25 cellular contexts compared by ENCODE assay signal in the genomic region with DNA sequence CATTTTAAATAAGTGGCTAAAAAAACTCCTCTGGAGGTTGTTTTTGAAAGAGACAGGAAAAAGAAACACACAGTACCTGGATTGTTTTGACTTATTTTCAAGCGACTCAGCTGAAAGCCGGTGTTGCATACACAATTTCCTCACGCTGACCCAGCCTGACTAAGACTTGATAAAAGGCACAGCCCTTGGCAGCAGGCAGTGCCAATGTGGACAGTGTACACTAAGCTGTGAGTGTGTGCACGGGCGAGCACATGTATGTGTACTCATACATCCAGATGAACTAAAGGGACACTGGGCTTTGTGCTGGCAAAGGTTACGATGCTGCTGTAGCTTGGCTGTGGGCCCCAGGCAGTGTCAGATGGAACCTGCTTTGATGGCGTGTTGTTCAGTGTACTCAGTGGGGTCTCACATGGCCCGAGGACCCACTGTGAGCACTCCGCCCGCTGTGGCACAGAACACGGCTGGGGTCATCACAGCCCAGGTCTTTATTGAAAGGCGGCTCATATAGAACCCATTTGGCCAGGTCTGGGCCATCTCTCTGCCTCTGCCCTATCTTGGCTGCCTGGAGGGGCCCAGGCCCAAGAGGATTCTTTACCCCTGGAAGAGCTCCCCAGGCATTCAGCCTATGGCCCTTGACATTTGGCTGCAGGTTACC.
A peak's percentile ranks its signal among the peaks of the same experiment; 100 is the strongest.
DNase-seq lines count a peak whose midpoint lies in the region; ATAC-seq and TF ChIP-seq lines count a peak whose summit lies in the region.
"Had no signal": no experiment of that assay in that cellular context is flagged by ENCODE, and none has a peak within 500 bp of the region (broad histone marks: within the 10 kb centered on the region; RNA-seq: fewer than 3 reads in every experiment).

No MANE protein-coding gene starts in this region.

- no peaks in the 10 kb centered on the region for H3K9me3 Mint-ChIP-seq in stimulated activated memory B cell treated with anti-CD40 and anti-IgM and Interleukin-4, amounts not matched to agents 10 μg/mL and 1 μg/mL and 100 μg/mL, for 72 hours
- H3K9me3 Mint-ChIP-seq: stimulated activated effector memory CD8-positive, alpha-beta T cell treated with anti-CD3 and anti-CD28 coated beads, Interleukin-12 subunit alpha, Interleukin-12 subunit beta, amount 100 ng/mL, for 72 hours had no signal

- H3K4me3 Mint-ChIP-seq in stimulated activated memory B cell treated with anti-CD40 and anti-IgM and Interleukin-4, amounts not matched to agents 10 μg/mL and 1 μg/mL and 100 μg/mL, for 72 hours, result no peak overlapping the region
- H3K4me3 Mint-ChIP-seq: IgD-negative memory B cell; stimulated activated effector memory CD8-positive, alpha-beta T cell treated with anti-CD3 and anti-CD28 coated beads, Interleukin-12 subunit alpha, Interleukin-12 subunit beta, amount 100 ng/mL, for 72 hours; T-cell had no signal

- H3K4me1 Mint-ChIP-seq in stimulated activated memory B cell treated with anti-CD40 and anti-IgM and Interleukin-4, amounts not matched to agents 10 μg/mL and 1 μg/mL and 100 μg/mL, for 72 hours, result peaks cover 27% of the 10 kb centered on the region
- H3K4me1 Mint-ChIP-seq: stimulated activated effector memory CD8-positive, alpha-beta T cell treated with anti-CD3 and anti-CD28 coated beads, Interleukin-12 subunit alpha, Interleukin-12 subunit beta, amount 100 ng/mL, for 72 hours; T-cell had no signal

- no peak overlapping the region for H3K4me3 ChIP-seq in H7 (ENCODE audit: insufficient read depth, low read depth, low read length)
- no peak overlapping the region for H3K4me3 ChIP-seq in fibroblast of mammary gland (ENCODE audit: control insufficient read depth, low read depth, low read length)
- H3K4me3 ChIP-seq: ascending aorta, lower lobe of right lung, thoracic aorta had no signal

- intact Hi-C loops in left colon (cut with DNase I, micrococcal nuclease), result no loop called here

- no peak for ATAC-seq in stimulated activated memory B cell treated with anti-CD40 and anti-IgM and Interleukin-4, amounts not matched to agents 10 μg/mL and 1 μg/mL and 100 μg/mL, for 72 hours
- ATAC-seq in HG02884 (IDR thresholded peaks at IDR 0.05; ENCODE audit: unreplicated experiment), result no peak
- ATAC-seq in GM19397 (IDR thresholded peaks at IDR 0.05; ENCODE audit: unreplicated experiment), result no peak
- ATAC-seq in left colon, result no peak
- ATAC-seq: lower lobe of right lung; stimulated activated effector memory CD8-positive, alpha-beta T cell treated with anti-CD3 and anti-CD28 coated beads, Interleukin-12 subunit alpha, Interleukin-12 subunit beta, amount 100 ng/mL, for 72 hours; T-cell had no signal

- H3K27ac Mint-ChIP-seq in stimulated activated memory B cell treated with anti-CD40 and anti-IgM and Interleukin-4, amounts not matched to agents 10 μg/mL and 1 μg/mL and 100 μg/mL, for 72 hours, result peak overlapping the region; percentile 60
- H3K27ac Mint-ChIP-seq: stimulated activated effector memory CD8-positive, alpha-beta T cell treated with anti-CD3 and anti-CD28 coated beads, Interleukin-12 subunit alpha, Interleukin-12 subunit beta, amount 100 ng/mL, for 72 hours; T-cell had no signal

- no peak for TF ChIP-seq CTCF in fibroblast of mammary gland (conservative IDR thresholded peaks at IDR 0.05; ENCODE audit: control insufficient read depth, insufficient read depth, low read depth, low read length)

- no peaks in the 10 kb centered on the region for H3K27me3 ChIP-seq in H7 (ENCODE audit: control insufficient read depth, insufficient read depth, low read length)
- H3K27me3 ChIP-seq: ascending aorta, neutrophil had no signal

- H3K36me3 ChIP-seq in H7 (replicated peaks; ENCODE audit: control insufficient read depth, insufficient read depth, low read length), result no peaks in the 10 kb centered on the region
- H3K36me3 ChIP-seq: lower lobe of right lung, thoracic aorta had no signal

- peaks cover 46% of the 10 kb centered on the region for H3K36me3 Mint-ChIP-seq in stimulated activated memory B cell treated with anti-CD40 and anti-IgM and Interleukin-4, amounts not matched to agents 10 μg/mL and 1 μg/mL and 100 μg/mL, for 72 hours
- H3K36me3 Mint-ChIP-seq: stimulated activated effector memory CD8-positive, alpha-beta T cell treated with anti-CD3 and anti-CD28 coated beads, Interleukin-12 subunit alpha, Interleukin-12 subunit beta, amount 100 ng/mL, for 72 hours; T-cell had no signal

- H3K27me3 Mint-ChIP-seq in stimulated activated memory B cell treated with anti-CD40 and anti-IgM and Interleukin-4, amounts not matched to agents 10 μg/mL and 1 μg/mL and 100 μg/mL, for 72 hours, result no peaks in the 10 kb centered on the region
- H3K27me3 Mint-ChIP-seq: IgD-negative memory B cell, T-cell had no signal

- DNase-seq in H7 (peak; percentile 29), RKO (ENCODE audit: low spot score) (peak; percentile 26), fibroblast of mammary gland (ENCODE audit: low read depth) (peak; percentile 46), left colon (no peak)
- DNase-seq: activated CD4-positive, alpha-beta T cell treated with anti-CD3 and anti-CD28 coated beads for 4 hours; activated naive CD4-positive, alpha-beta T cell treated with anti-CD3 and anti-CD28 coated beads, Interleukin-2, amount 50 U/mL, for 16 hours; GOT3; hippocampal formation; lower lobe of right lung; MM.1S; NCI-H146; NCI-H226; NCI-H774; OCI-M1; small intestine; stimulated activated CD4-positive, alpha-beta T cell treated with anti-CD3 and anti-CD28 coated beads, Interleukin-2, amount 100 ng/mL, for 24 hours; T-cell had no signal

Comparison
In these comparisons a context has a peak if more than half of its experiments do, and no peak if none do; other contexts are left out.
1. DNase-seq: peak in H7 (single experiment), RKO (single experiment) and fibroblast of mammary gland (single experiment); none in left colon (0 of 2).